1 cellular context compared by ENCODE assay signal in the genomic region with DNA sequence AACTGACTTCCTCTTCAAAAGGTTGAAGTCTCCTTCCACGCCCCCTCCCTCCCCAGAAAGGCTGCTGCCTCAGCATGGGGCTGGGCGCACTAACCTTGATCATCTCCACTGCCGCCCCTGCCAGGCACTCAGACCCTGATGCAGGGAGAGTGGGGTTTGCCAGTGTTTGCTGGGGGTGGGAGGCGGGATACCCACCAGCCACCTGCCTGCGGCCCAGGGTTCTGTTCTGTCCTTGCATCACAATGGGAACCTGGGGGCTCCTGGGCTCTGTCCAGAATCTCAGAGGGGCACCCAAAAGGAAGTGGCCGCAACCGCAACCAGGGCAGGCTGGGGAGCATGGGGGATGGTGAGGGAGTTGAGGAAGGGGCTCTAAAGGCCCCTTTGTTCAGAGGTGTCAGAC.
TF ChIP-seq lines count a peak whose summit lies in the region.

No MANE protein-coding gene starts in this region.

TF ChIP-seq in GM23338, 12 proteins besides CTCF, POLR2A, EP300 and RAD21 (continued from another document):
- TF ChIP-seq, protein P1, sequence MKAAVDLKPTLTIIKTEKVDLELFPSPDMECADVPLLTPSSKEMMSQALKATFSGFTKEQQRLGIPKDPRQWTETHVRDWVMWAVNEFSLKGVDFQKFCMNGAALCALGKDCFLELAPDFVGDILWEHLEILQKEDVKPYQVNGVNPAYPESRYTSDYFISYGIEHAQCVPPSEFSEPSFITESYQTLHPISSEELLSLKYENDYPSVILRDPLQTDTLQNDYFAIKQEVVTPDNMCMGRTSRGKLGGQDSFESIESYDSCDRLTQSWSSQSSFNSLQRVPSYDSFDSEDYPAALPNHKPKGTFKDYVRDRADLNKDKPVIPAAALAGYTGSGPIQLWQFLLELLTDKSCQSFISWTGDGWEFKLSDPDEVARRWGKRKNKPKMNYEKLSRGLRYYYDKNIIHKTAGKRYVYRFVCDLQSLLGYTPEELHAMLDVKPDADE (IDR thresholded peaks at IDR 0.05), result no peak
- TF ChIP-seq JUNB (IDR thresholded peaks at IDR 0.05; ENCODE audit: unreplicated experiment), result no peak
- TF ChIP-seq REST (IDR thresholded peaks at IDR 0.05; ENCODE audit: unreplicated experiment), result no peak
- TF ChIP-seq EZH2phosphoT487 (IDR thresholded peaks at IDR 0.05; ENCODE audit: unreplicated experiment), result no peak
